Comparison of ENCODE assay signal across 8 cellular contexts in the genomic region with DNA sequence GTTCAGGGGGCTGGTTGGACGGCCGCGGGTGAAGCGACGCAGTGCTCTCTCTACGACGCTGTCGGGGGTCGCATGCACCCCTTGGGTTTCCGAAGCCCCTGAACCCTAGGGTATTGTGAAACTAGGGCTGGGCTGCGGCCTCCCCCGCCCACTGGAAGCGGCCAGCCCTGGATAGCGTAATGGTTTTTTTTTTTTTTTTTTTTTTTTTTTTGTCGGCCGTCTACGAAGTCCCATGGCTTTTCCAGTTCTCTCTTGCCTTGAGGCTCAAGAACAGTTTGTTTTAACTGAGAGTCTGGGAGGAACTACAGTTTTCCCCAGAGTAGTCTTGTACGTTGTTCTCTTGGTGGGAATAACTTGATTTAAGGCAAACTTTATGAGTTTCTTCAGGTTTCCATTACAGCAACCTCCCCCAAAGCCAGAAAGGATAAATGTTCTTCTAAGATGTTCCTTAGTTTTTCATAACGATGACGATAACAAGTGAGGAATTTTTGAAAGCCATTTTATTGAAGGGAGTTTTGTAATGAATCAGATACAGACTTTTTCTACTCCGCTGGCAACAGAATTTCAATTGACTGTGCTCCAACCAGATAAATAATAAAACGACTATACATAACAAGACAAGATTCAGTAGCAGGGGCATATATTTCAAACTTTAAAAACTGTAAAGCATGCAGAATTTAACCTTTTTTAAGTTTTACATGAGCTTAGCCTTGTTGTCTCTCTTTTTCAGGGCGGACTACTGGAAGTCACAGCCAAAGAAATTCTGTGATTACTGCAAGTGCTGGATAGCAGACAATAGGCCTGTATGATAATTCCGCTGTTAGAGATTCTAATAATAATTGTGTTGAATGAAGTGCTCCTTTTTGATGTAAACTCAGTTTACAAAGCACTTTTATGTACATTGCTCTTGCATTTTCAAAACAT. TPM values are rescaled to one million over a fixed set of nuclear protein-coding genes. Genes with fewer than 3 reads are reported as not detected.
A peak's percentile ranks its signal among the peaks of the same experiment; 100 is the strongest.
DNase-seq lines count a peak whose midpoint lies in the region; ATAC-seq and TF ChIP-seq lines count a peak whose summit lies in the region.

No MANE protein-coding gene starts in this region.

- H3K36me3 Mint-ChIP-seq in CD8-positive, alpha-beta T cell = peaks cover 49% of the 10 kb centered on the region
- peaks cover 6% of the 10 kb centered on the region for H3K36me3 Mint-ChIP-seq in endothelial cell (ENCODE audit: low read depth, unreplicated experiment)

- no peaks in the 10 kb centered on the region for H3K9me3 ChIP-seq in CD8-positive, alpha-beta T cell (ENCODE audit: low read length)
- H3K9me3 ChIP-seq in SJSA1 (replicated peaks) = no peaks in the 10 kb centered on the region
- no peaks in the 10 kb centered on the region for H3K9me3 ChIP-seq in mucosa of descending colon

- no peak for DNase-seq in CD8-positive, alpha-beta T cell
- DNase-seq in SJSA1 (ENCODE audit: low read depth in 1 of 2, low spot score in 2 of 2) = peak in 1 of 2 experiments; percentile 40
- no peak for DNase-seq in endothelial cell (ENCODE audit: low spot score)
- no peak for DNase-seq in mucosa of descending colon
- no peak for DNase-seq in activated gamma-delta T cell (lab: John Stamatoyannopoulos, UW)
- no peak for DNase-seq in NCI-H1436 treated with DMSO at 0.1 percent for 48 hours (lab: John Stamatoyannopoulos, UW)

- ATAC-seq in CD8-positive, alpha-beta T cell = peak; percentile 3
- ATAC-seq in GM19372 (IDR thresholded peaks at IDR 0.05; ENCODE audit: low read depth, unreplicated experiment) = peak; percentile 39
- peak; percentile 28 for ATAC-seq in HG03354 (IDR thresholded peaks at IDR 0.05; ENCODE audit: poor library complexity, severe bottlenecking, unreplicated experiment)
- ATAC-seq in mucosa of descending colon = peak; percentile 39

- no peak for TF ChIP-seq CTCF in CD8-positive, alpha-beta T cell (IDR thresholded peaks at IDR 0.05)
- TF ChIP-seq CTCF in endothelial cell (IDR thresholded peaks at IDR 0.05; ENCODE audit: unreplicated experiment) (no peak), mucosa of descending colon (IDR thresholded peaks at IDR 0.05) (no peak)

- peak overlapping the region; percentile 100 for H3K4me3 Mint-ChIP-seq in CD8-positive, alpha-beta T cell
- peak overlapping the region; percentile 98 for H3K4me3 Mint-ChIP-seq in endothelial cell (ENCODE audit: unreplicated experiment)

- H3K4me1 Mint-ChIP-seq in CD8-positive, alpha-beta T cell (ENCODE audit: low read depth) = peaks cover 45% of the 10 kb centered on the region
- peaks cover 23% of the 10 kb centered on the region for H3K4me1 Mint-ChIP-seq in endothelial cell (ENCODE audit: unreplicated experiment)

- no peaks in the 10 kb centered on the region for H3K9me3 Mint-ChIP-seq in CD8-positive, alpha-beta T cell
- H3K9me3 Mint-ChIP-seq in endothelial cell (ENCODE audit: unreplicated experiment) = no peaks in the 10 kb centered on the region

- intact Hi-C loops in CD8-positive, alpha-beta T cell (cut with DNase I, micrococcal nuclease) = loop anchor here (1.0 to 10.0 kb wide), 17 partner anchors 45 to 1213 kb away; partner anchors contain the start of genes KBTBD6 (in 2 of the 2), KBTBD7 (in 2 of the 2), MRPS31 (in 2 of the 2) and NAA16 (in 2 of the 2)
- intact Hi-C loops in mucosa of descending colon (cut with DNase I, micrococcal nuclease) = no loop called here

- H3K27me3 Mint-ChIP-seq in CD8-positive, alpha-beta T cell (ENCODE audit: low read depth) = no peaks in the 10 kb centered on the region
- peaks cover 23% of the 10 kb centered on the region for H3K27me3 Mint-ChIP-seq in endothelial cell (ENCODE audit: unreplicated experiment)

- H3K27me3 ChIP-seq in CD8-positive, alpha-beta T cell (ENCODE audit: insufficient read depth, low read length) = no peaks in the 10 kb centered on the region
- no peaks in the 10 kb centered on the region for H3K27me3 ChIP-seq in SJSA1 (replicated peaks)

- H3K4me3 ChIP-seq in CD8-positive, alpha-beta T cell (ENCODE audit: low read depth, low read length) = peak overlapping the region; percentile 96
- H3K4me3 ChIP-seq in SJSA1 (peak overlapping the region; percentile 73), mucosa of descending colon (peak overlapping the region; percentile 76)

- peaks cover 6% of the 10 kb centered on the region for H3K36me3 ChIP-seq in CD8-positive, alpha-beta T cell (ENCODE audit: insufficient read depth, low read length)
- peaks cover 30% of the 10 kb centered on the region for H3K36me3 ChIP-seq in SJSA1
- no peaks in the 10 kb centered on the region for H3K36me3 ChIP-seq in mucosa of descending colon (ENCODE audit: low read depth)

- peak overlapping the region; percentile 100 for H3K27ac Mint-ChIP-seq in CD8-positive, alpha-beta T cell
- H3K27ac Mint-ChIP-seq in endothelial cell (ENCODE audit: unreplicated experiment) = peak overlapping the region; percentile 86

- POLR2A ChIA-PET in CD8-positive, alpha-beta T cell (lab: Charles Lee) = interaction anchor here (1.6 to 3.8 kb wide), 5 partner anchors 43 to 140 kb away, joined by 9 to 45 read pairs (median 13); partner anchors contain the start of gene ELF1

- CTCF ChIA-PET in CD8-positive, alpha-beta T cell (lab: Charles Lee) = interaction anchor here (1.9 to 3.3 kb wide), 2 partner anchors 8 to 12 kb away, joined by 7 to 11 read pairs; no protein-coding TSS in a partner anchor

- peak overlapping the region; percentile 81 for H3K27ac ChIP-seq in CD8-positive, alpha-beta T cell (ENCODE audit: low read depth, low read length)
- H3K27ac ChIP-seq in SJSA1 = peak overlapping the region; percentile 80

- peaks cover 15% of the 10 kb centered on the region for H3K4me1 ChIP-seq in CD8-positive, alpha-beta T cell (ENCODE audit: insufficient read depth, low read length)
- H3K4me1 ChIP-seq in SJSA1 (replicated peaks) (peaks cover 35% of the 10 kb centered on the region), mucosa of descending colon (ENCODE audit: low read depth) (peaks cover 44% of the 10 kb centered on the region)

RNA-seq across cellular contexts. Expression of gene WBP4, which starts 0.9 kb away (rescaled TPM):
- total RNA-seq in CD8-positive, alpha-beta T cell = 1 to 10 TPM; 6.1 to 7.2 TPM
- total RNA-seq in SJSA1 (2014; rRNA removed; shearing (Covaris generic)) = 11.7 and 12.4 TPM in 2 replicates
- total RNA-seq in endothelial cell (ENCODE audit: unreplicated experiment) (8.2 TPM), mucosa of descending colon (10 to 100 TPM in 1 of 3 donors, 1 to 10 TPM in 2; 6.4 to 11.4 (median 6.4) TPM)

RNA-seq across cellular contexts. Expression of gene ELF1, which starts 43.1 kb away (rescaled TPM):
- 100 to 1,000 TPM; 308 to 313 TPM for total RNA-seq in CD8-positive, alpha-beta T cell
- total RNA-seq in SJSA1 (2014; rRNA removed; shearing (Covaris generic)) = 8.6 and 9.4 TPM in 2 replicates
- total RNA-seq in endothelial cell (ENCODE audit: unreplicated experiment) (46.0 TPM), mucosa of descending colon (100 to 1,000 TPM in 1 of 3 donors, 10 to 100 TPM in 2; 80.2 to 111 (median 96.8) TPM)

Comparison
In these comparisons a context has a peak if more than half of its experiments do, and no peak if none do; other contexts are left out.
1. intact Hi-C loops: an anchor here in CD8-positive, alpha-beta T cell (1.0 to 10.0 kb wide); none called in mucosa of descending colon.